25 cellular contexts compared by ENCODE assay signal in the genomic region with DNA sequence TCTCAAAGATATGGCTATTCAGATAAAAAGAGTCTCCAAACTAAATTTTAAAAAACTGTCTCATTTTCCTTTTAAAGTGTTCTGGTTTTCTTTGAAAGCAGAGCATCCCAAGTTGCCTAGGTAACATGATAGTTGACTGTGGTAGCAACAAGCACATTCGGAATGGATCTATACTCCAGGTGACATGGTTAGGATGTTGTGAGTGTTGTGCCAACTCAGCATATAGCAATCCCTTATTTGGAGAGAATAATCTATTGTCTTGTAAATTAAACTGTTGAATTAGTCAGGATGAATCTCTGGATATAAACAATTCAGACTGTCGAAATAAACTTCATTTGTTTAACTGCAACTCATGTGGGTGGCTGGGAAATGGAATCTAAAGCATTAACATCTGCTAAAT.
"Had no signal": no experiment of that assay in that cellular context is flagged by ENCODE, and none has a peak within 500 bp of the region (broad histone marks: within the 10 kb centered on the region; RNA-seq: fewer than 3 reads in every experiment).

No MANE protein-coding gene starts in this region.

- H3K4me1 ChIP-seq: left ventricle myocardium inferior, parathyroid adenoma, right atrium auricular region, suprapubic skin, tibial artery, upper lobe of right lung had no signal

- H3K4me1 Mint-ChIP-seq: naive B cell; natural killer cell; stimulated activated effector memory CD8-positive, alpha-beta T cell treated with anti-CD3 and anti-CD28 coated beads, Interleukin-12 subunit alpha, Interleukin-12 subunit beta, amount 100 ng/mL, for 72 hours had no signal

- ATAC-seq: natural killer cell; sciatic nerve; stimulated activated effector memory CD8-positive, alpha-beta T cell treated with anti-CD3 and anti-CD28 coated beads, Interleukin-12 subunit alpha, Interleukin-12 subunit beta, amount 100 ng/mL, for 72 hours; upper lobe of right lung had no signal

- H3K79me2 ChIP-seq: hepatocyte, parathyroid adenoma had no signal

- H3K9ac ChIP-seq: neural progenitor cell, parathyroid adenoma had no signal

- H3K4me3 ChIP-seq: hepatocyte, left ventricle myocardium inferior, lung, neural progenitor cell, right atrium auricular region, skin epidermis, suprapubic skin, thoracic aorta, tibial artery, upper lobe of right lung had no signal

- H3K36me3 ChIP-seq: left ventricle myocardium inferior, neural progenitor cell, neutrophil, right atrium auricular region, suprapubic skin, thoracic aorta, tibial artery, upper lobe of right lung had no signal

- H3K9me3 ChIP-seq: left ventricle myocardium inferior, neutrophil, right atrium auricular region, suprapubic skin, thoracic aorta, tibial artery, upper lobe of right lung had no signal

- H3K9me3 Mint-ChIP-seq: mesothelial cell of epicardium, naive B cell, nephron progenitor cell, neural progenitor cell had no signal

- H3K27ac ChIP-seq: left ventricle myocardium inferior, neural progenitor cell, neutrophil, parathyroid adenoma, right atrium auricular region, skin epidermis, suprapubic skin, thoracic aorta, tibial artery, upper lobe of right lung had no signal

- DNase-seq: islet precursor cell; left ventricle myocardium inferior; mesendoderm; naive B cell; natural killer cell; nephron progenitor cell; occipital lobe; stimulated activated CD4-positive, alpha-beta T cell treated with anti-CD3 and anti-CD28 coated beads, Interleukin-4, amount 100 ng/mL, for 24 hours; stimulated activated naive CD4-positive, alpha-beta T cell; tibial artery; trophoblast cell; upper lobe of right lung had no signal

- H3K27ac Mint-ChIP-seq: mesothelial cell of epicardium; naive B cell; natural killer cell; nephron progenitor cell; neural progenitor cell; stimulated activated effector memory CD8-positive, alpha-beta T cell treated with anti-CD3 and anti-CD28 coated beads, Interleukin-12 subunit alpha, Interleukin-12 subunit beta, amount 100 ng/mL, for 72 hours; stimulated activated naive CD8-positive, alpha-beta T cell treated with anti-CD3 and anti-CD28 coated beads, Interleukin-15, Interleukin-2, amounts not matched to agents 100 ng/mL and 50 ng/mL, for 24 hours had no signal

- H3K27me3 Mint-ChIP-seq: naive B cell; stimulated activated naive CD8-positive, alpha-beta T cell treated with anti-CD3 and anti-CD28 coated beads, Interleukin-15, Interleukin-2, amounts not matched to agents 100 ng/mL and 50 ng/mL, for 24 hours had no signal

- H3K27me3 ChIP-seq: hepatocyte, neural progenitor cell, neutrophil, right atrium auricular region, suprapubic skin, tibial artery, upper lobe of right lung had no signal

- H3K36me3 Mint-ChIP-seq: mesothelial cell of epicardium; naive B cell; natural killer cell; neural progenitor cell; stimulated activated effector memory CD8-positive, alpha-beta T cell treated with anti-CD3 and anti-CD28 coated beads, Interleukin-12 subunit alpha, Interleukin-12 subunit beta, amount 100 ng/mL, for 72 hours had no signal

- H2AFZ ChIP-seq: hepatocyte, neural progenitor cell, parathyroid adenoma had no signal

- H3K4me2 ChIP-seq: neural progenitor cell had no signal

- H3K4me3 Mint-ChIP-seq: mesothelial cell of epicardium; naive B cell; natural killer cell; nephron progenitor cell; neural progenitor cell; stimulated activated effector memory CD8-positive, alpha-beta T cell treated with anti-CD3 and anti-CD28 coated beads, Interleukin-12 subunit alpha, Interleukin-12 subunit beta, amount 100 ng/mL, for 72 hours; stimulated activated naive CD8-positive, alpha-beta T cell treated with anti-CD3 and anti-CD28 coated beads, Interleukin-15, Interleukin-2, amounts not matched to agents 100 ng/mL and 50 ng/mL, for 24 hours had no signal
